In genomic region chr17:40290629-40291296, GRCh38 we compare ENCODE assay signal across 8 cellular contexts. TPM values are rescaled to one million over a fixed set of nuclear protein-coding genes. Genes with fewer than 3 reads are reported as not detected.
DNase-seq lines count a peak whose midpoint lies in the region; ATAC-seq, FAIRE-seq and TF ChIP-seq lines count a peak whose summit lies in the region.

No MANE protein-coding gene starts in this region.

- H3K27me3 ChIP-seq in H1 (replicated peaks in 1 of 4; ENCODE audit: control insufficient read depth in 3 of 4, extremely low read depth in 1 of 4, insufficient read depth in 3 of 4, low read length in 3 of 4) (no peaks in the 10 kb centered on the region), neural cell (ENCODE audit: insufficient read depth, low read depth, low read length) (no peaks in the 10 kb centered on the region)

- no peak overlapping the region for H2AFZ ChIP-seq in H1 (ENCODE audit: low read length)
- no peak overlapping the region for H2AFZ ChIP-seq in neural cell (ENCODE audit: low read depth, low read length)

- no peak overlapping the region for H2BK12ac ChIP-seq in H1 (ENCODE audit: low read depth, low read length)

- POLR2A ChIA-PET in H1 (lab: Charles Lee; ENCODE audit: partially characterized antibody) = interaction anchor here (1.0 to 31.2 kb wide), 4 partner anchors 17 to 61 kb away, joined by 4 to 570 read pairs (median 279); partner anchors contain the start of genes GJD3 and RARA

- peak in 1 of 2 experiments; percentile 43; a peak in 1 of 3 replicates for TF ChIP-seq POLR2A in H1 (IDR thresholded peaks at IDR 0.05; ENCODE audit: control extremely low read depth in 1 of 2, low read depth in 2 of 2, low read length in 2 of 2)

- H3K9ac ChIP-seq in H1 (replicated peaks in 1 of 4; ENCODE audit: extremely low read depth in 1 of 4, low read depth in 3 of 4, low read length in 3 of 4) = no peak overlapping the region
- H3K9ac ChIP-seq in neural cell (ENCODE audit: low read length) = no peak overlapping the region

- no peak overlapping the region for H2BK20ac ChIP-seq in H1 (ENCODE audit: low read length)

- no peaks in the 10 kb centered on the region for H3F3A ChIP-seq in neural cell (ENCODE audit: insufficient read depth, low read length, poor library complexity, severe bottlenecking)

- CTCF ChIA-PET in H1 (lab: Charles Lee; ENCODE audit: partially characterized antibody) = interaction anchor here (0.5 to 4.2 kb wide), 21 partner anchors 9 to 243 kb away, joined by 3 to 25 read pairs (median 4); partner anchors contain the start of gene WIPF2

- no peak for ATAC-seq in GM18498 (IDR thresholded peaks at IDR 0.05; ENCODE audit: unreplicated experiment)
- ATAC-seq in GM18511 (IDR thresholded peaks at IDR 0.05; ENCODE audit: unreplicated experiment) = no peak

- H4K5ac ChIP-seq in H1 (ENCODE audit: insufficient read length, low read depth, low read length) = no peak overlapping the region

- peak; percentile 60 for TF ChIP-seq RAD21 in Ishikawa (IDR thresholded peaks at IDR 0.05; ENCODE audit: low read depth)
- TF ChIP-seq RAD21 in H1 (IDR thresholded peaks at IDR 0.05 in 1 of 2, conservative IDR thresholded peaks at IDR 0.05 in 1 of 2; ENCODE audit: low read depth in 2 of 2, low read length in 2 of 2) = peak; percentile 51 to 67
- peak; percentile 82 for TF ChIP-seq RAD21 in neural cell (conservative IDR thresholded peaks at IDR 0.05)

- H3K4me3 ChIP-seq in H1 (ENCODE audit: extremely low read depth in 1 of 4, insufficient read depth in 2 of 4, low read depth in 3 of 4, low read length in 4 of 4) (no peak overlapping the region), neural cell (ENCODE audit: low read length) (no peak overlapping the region)

- TF ChIP-seq EP300 in Ishikawa (IDR thresholded peaks at IDR 0.05; ENCODE audit: borderline replicate concordance) = no peak
- TF ChIP-seq EP300 in H1 (IDR thresholded peaks at IDR 0.05; ENCODE audit: borderline replicate concordance in 1 of 2, low read depth in 2 of 2, low read length in 2 of 2) = no peak
- no peak for TF ChIP-seq EP300 in neural cell (conservative IDR thresholded peaks at IDR 0.05; ENCODE audit: poor library complexity, severe bottlenecking)

- no peak overlapping the region for H3K23ac ChIP-seq in H1 (ENCODE audit: insufficient read length)

- no peaks in the 10 kb centered on the region; the same call in 1 of the 2 replicates for H3K79me1 ChIP-seq in H1 (ENCODE audit: low read depth, low read length)

- H2BK120ac ChIP-seq in H1 (replicated peaks; ENCODE audit: low read depth, low read length) = no peak overlapping the region

- no peaks in the 10 kb centered on the region for H3K23me2 ChIP-seq in H1 (ENCODE audit: low read depth, low read length)

- peaks cover 0 to 6% (median 5%) of the 10 kb centered on the region in 4 experiments; a peak in 5 of 7 replicates for H3K4me1 ChIP-seq in H1 (replicated peaks in 1 of 4; ENCODE audit: control insufficient read depth in 3 of 4, insufficient read depth in 4 of 4, low read length in 3 of 4)

- peaks cover 3 to 8% of the 10 kb centered on the region in 2 experiments for H4K20me1 ChIP-seq in H1 (replicated peaks in 1 of 2; ENCODE audit: control insufficient read depth in 1 of 2, insufficient read depth in 2 of 2, low read length in 2 of 2)
- H4K20me1 ChIP-seq in neural cell (ENCODE audit: insufficient read depth) = no peaks in the 10 kb centered on the region

- H3K4ac ChIP-seq in H1 (replicated peaks; ENCODE audit: insufficient read length, low read depth, low read length) = no peak overlapping the region

- no peaks in the 10 kb centered on the region for H3K9me2 ChIP-seq in neural cell (ENCODE audit: insufficient read depth, low read length)

- H3K27ac ChIP-seq in H1 (ENCODE audit: low read depth, low read length) = no peak overlapping the region
- no peak overlapping the region for H3K27ac ChIP-seq in neural cell (ENCODE audit: low read length)

- no peak overlapping the region for H4K8ac ChIP-seq in H1 (ENCODE audit: extremely low read depth, insufficient read depth, low read length)

- no peak overlapping the region for H4K91ac ChIP-seq in H1 (replicated peaks; ENCODE audit: insufficient read length, low read length)

- peak in 2 of 3 experiments; percentile 42 to 53; a peak in 2 of 4 replicates for TF ChIP-seq CTCF in H1 (IDR thresholded peaks at IDR 0.05; ENCODE audit: control extremely low read depth in 1 of 3, insufficient read depth in 1 of 3, low read depth in 1 of 3, low read length in 3 of 3)
- TF ChIP-seq CTCF in neural cell (IDR thresholded peaks at IDR 0.05; ENCODE audit: poor library complexity, severe bottlenecking) = peak; percentile 83

- peak; percentile 26 for DNase-seq in NCI-H2107 treated with DMSO at 0.1 percent for 48 hours (lab: John Stamatoyannopoulos, UW; ENCODE audit: unreplicated experiment)
- DNase-seq in NCI-H2107 (lab: John Stamatoyannopoulos, UW) = no peak
- DNase-seq in SK-N-DZ (ENCODE audit: low spot score) = peak; percentile 58
- DNase-seq in H1 (ENCODE audit: low read depth in 1 of 2, low spot score in 2 of 2) = no peak

- H3K14ac ChIP-seq in H1 (ENCODE audit: insufficient read length) = no peak overlapping the region

- no peak overlapping the region for H3K56ac ChIP-seq in H1 (replicated peaks; ENCODE audit: insufficient read length, low read depth, low read length)

- H3K9me3 ChIP-seq in H1 (ENCODE audit: insufficient read depth in 2 of 2, low read depth in 1 of 2, low read length in 1 of 2) (no peaks in the 10 kb centered on the region), neural cell (ENCODE audit: low read length) (no peaks in the 10 kb centered on the region)

- H3K4me2 ChIP-seq in H1 (ENCODE audit: insufficient read depth in 1 of 2, low read depth in 2 of 2, low read length in 2 of 2) (no peak overlapping the region; a peak in 1 of 4 replicates), neural cell (ENCODE audit: low read length) (no peak overlapping the region)

- 84% methylated on average over 4 of the region's 4 CpGs; no CpG with 5 or more reads in 1 of the 2 experiments for WGBS in H1 (ENCODE audit: extremely low coverage in 1 of 2, insufficient coverage in 1 of 2, insufficient read length in 1 of 2, insufficient replicate concordance in 2 of 2, low coverage in 1 of 2, low lambda C conversion rate in 2 of 2, missing lambda C conversion rate in 1 of 2), 2 experiments

- H3K79me2 ChIP-seq in H1 (ENCODE audit: control insufficient read depth in 1 of 2, insufficient read depth in 2 of 2, low read length in 2 of 2) (peaks cover 6 to 38% of the 10 kb centered on the region in 2 experiments; a peak in 3 of 4 replicates), neural cell (replicated peaks; ENCODE audit: insufficient read depth, low read length) (peaks cover 5% of the 10 kb centered on the region)

- no peak overlapping the region for H2BK5ac ChIP-seq in H1 (ENCODE audit: low read depth, low read length)

- no peak overlapping the region for H3K18ac ChIP-seq in H1 (ENCODE audit: extremely low read depth, low read length)

- H2AK5ac ChIP-seq in H1 (ENCODE audit: low read depth, low read length) = no peak overlapping the region

- FAIRE-seq in H1 (lab: Jason Lieb, UNC) = no peak

- no peak overlapping the region for H2BK15ac ChIP-seq in H1 (ENCODE audit: low read length)

- H3K36me3 ChIP-seq in H1 (ENCODE audit: control insufficient read depth in 2 of 4, insufficient read depth in 4 of 4, low read length in 3 of 4) = peaks cover 19 to 62% (median 47%) of the 10 kb centered on the region in 4 experiments
- no peaks in the 10 kb centered on the region for H3K36me3 ChIP-seq in neural cell (ENCODE audit: insufficient read depth, low read length)

TF ChIP-seq in Ishikawa, 13 proteins besides CTCF, POLR2A, EP300 and RAD21 (continues in another document):
- TF ChIP-seq TAF1 (IDR thresholded peaks at IDR 0.05; ENCODE audit: low read depth) = no peak
- no peak for TF ChIP-seq CEBPB (IDR thresholded peaks at IDR 0.05)
- no peak for TF ChIP-seq ZBTB7A (IDR thresholded peaks at IDR 0.05; ENCODE audit: low read depth)
- no peak for TF ChIP-seq CREB1 (IDR thresholded peaks at IDR 0.05; ENCODE audit: low read depth)

TF ChIP-seq in H1, 55 proteins besides CTCF, POLR2A, EP300 and RAD21 (continues in another document):
- TF ChIP-seq RFX5 (IDR thresholded peaks at IDR 0.05; ENCODE audit: borderline replicate concordance, low read depth, low read length) (no peak), RBBP5 (IDR thresholded peaks at IDR 0.05; ENCODE audit: borderline replicate concordance, low read depth, low read length) (no peak)

TF ChIP-seq in neural cell, 6 proteins besides CTCF, POLR2A, EP300 and RAD21:
- TF ChIP-seq TAF1 (IDR thresholded peaks at IDR 0.05; ENCODE audit: low read depth) = no peak
- peak; percentile 89 for TF ChIP-seq SMC3 (conservative IDR thresholded peaks at IDR 0.05; ENCODE audit: poor library complexity)

RNA-seq across cellular contexts. Expression of gene CDC6, which starts 3.1 kb away (rescaled TPM):
- 87.3 and 102 TPM in 2 replicates for polyA plus RNA-seq in SK-N-DZ (2014; cell fraction: cytosol; rRNA removed)
- 47.1 and 49.5 TPM in 2 replicates for polyA plus RNA-seq in SK-N-DZ (2014; cell fraction: nucleus; rRNA removed)
- 139 and 140 TPM in 2 replicates for total RNA-seq in H1 (2021; fragmentation: NEBNext Ultra II Directional; extraction: Animal tissue kit (Norgen Biotek cat#: 25700))
- 38.0 and 50.5 TPM in 2 replicates for polyA plus RNA-seq in H1 (2011; rRNA removed)
- 62.0 TPM for polyA plus RNA-seq in H1 (2011; cell fraction: cytosol; rRNA removed)
- 32.6 TPM for polyA plus RNA-seq in H1 (2011; cell fraction: nucleus; rRNA removed)
- 66.3 to 99.0 TPM (median 74.5 TPM) in 4 replicates for polyA plus RNA-seq in H1 (2012, experiment 1 of 2)
- polyA plus RNA-seq in H1 (2012, experiment 2 of 2) = 10.6 TPM
- polyA plus RNA-seq in H1 (2013, experiment 1 of 2) = 87.2 TPM
- polyA plus RNA-seq in H1 (2013, experiment 2 of 2) = 90.5 TPM
- 51.3 and 81.1 TPM in 2 replicates for polyA minus RNA-seq in H1 (2011; rRNA and poly(A)+ RNA removed)
- 38.5 TPM for polyA minus RNA-seq in H1 (2011; cell fraction: cytosol; rRNA and poly(A)+ RNA removed)
- polyA minus RNA-seq in H1 (2011; cell fraction: nucleus; rRNA and poly(A)+ RNA removed) = 58.3 TPM
- 1.9 and 2.2 TPM in 2 replicates for polyA plus RNA-seq in neural cell
- polyA minus RNA-seq in neural cell = 3.2 and 3.9 TPM in 2 replicates

RNA-seq across cellular contexts. Expression of gene RARA, which starts 18.2 kb away (rescaled TPM):
- polyA plus RNA-seq in SK-N-DZ (2014; cell fraction: cytosol; rRNA removed) = 42.3 and 43.5 TPM in 2 replicates
- polyA plus RNA-seq in SK-N-DZ (2014; cell fraction: nucleus; rRNA removed) = 27.0 and 42.6 TPM in 2 replicates
- total RNA-seq in H1 (2021; fragmentation: NEBNext Ultra II Directional; extraction: Animal tissue kit (Norgen Biotek cat#: 25700)) = 13.4 and 16.5 TPM in 2 replicates
- polyA plus RNA-seq in H1 (2011; rRNA removed) (4.4 and 7.8 TPM in 2 replicates), neural cell (4.7 and 6.6 TPM in 2 replicates)
- polyA plus RNA-seq in H1 (2011; cell fraction: cytosol; rRNA removed) = 2.5 TPM
- polyA plus RNA-seq in H1 (2011; cell fraction: nucleus; rRNA removed) = 6.9 TPM
- 12.6 to 17.5 TPM (median 16.0 TPM) in 4 replicates for polyA plus RNA-seq in H1 (2012, experiment 1 of 2)
- 13.9 TPM for polyA plus RNA-seq in H1 (2012, experiment 2 of 2)
- 11.2 TPM for polyA plus RNA-seq in H1 (2013, experiment 1 of 2)
- polyA plus RNA-seq in H1 (2013, experiment 2 of 2) = 11.1 TPM
- 2.9 and 6.4 TPM in 2 replicates for polyA minus RNA-seq in H1 (2011; rRNA and poly(A)+ RNA removed)
- polyA minus RNA-seq in H1 (2011; cell fraction: cytosol; rRNA and poly(A)+ RNA removed) = 8.4 TPM
- polyA minus RNA-seq in H1 (2011; cell fraction: nucleus; rRNA and poly(A)+ RNA removed) = 6.2 TPM
- 9.7 and 11.2 TPM in 2 replicates for polyA minus RNA-seq in neural cell

Comparison
In these comparisons a context has a peak if more than half of its experiments do, and no peak if none do; other contexts are left out.
1. DNase-seq: peak in NCI-H2107 treated with DMSO at 0.1 percent for 48 hours (single experiment) and SK-N-DZ (single experiment); none in NCI-H2107 (single experiment) and H1 (0 of 2).